28 cellular contexts compared by ENCODE assay signal in genomic region chr16:89027281-89027680, GRCh38. TPM values are rescaled to one million over a fixed set of nuclear protein-coding genes. Genes with fewer than 3 reads are reported as not detected.
"Had no signal": no experiment of that assay in that cellular context is flagged by ENCODE, and none has a peak within 500 bp of the region (broad histone marks: within the 10 kb centered on the region; RNA-seq: fewer than 3 reads in every experiment).

No MANE protein-coding gene starts in this region.

- H3K27ac Mint-ChIP-seq: activated CD4-positive, alpha-beta T cell treated with anti-CD3 and anti-CD28 coated beads, Interleukin-2, amount 10 ng/mL, durations not matched to agents 7 days and 5 days; brain had no signal

- DNase-seq: activated CD4-positive, alpha-beta T cell treated with anti-CD3 and anti-CD28 coated beads, Interleukin-2, amount 10 ng/mL, durations not matched to agents 7 days and 5 days; activated CD8-positive, alpha-beta memory T cell treated with anti-CD3 and anti-CD28 coated beads, Interleukin-2, amount 50 U/mL, for 4 hours; activated gamma-delta T cell; activated naive CD4-positive, alpha-beta T cell treated with Interleukin-2 at 50 U/mL for 16 hours; activated T-cell treated with anti-CD3 and anti-CD28 coated beads for 4 hours; activated T-cell treated with anti-CD3 and anti-CD28 coated beads, Interleukin-2, amount 50 U/mL, for 72 hours; anterior cingulate cortex; caudate nucleus; IMR-90; Kasumi-1; KBM-7; MG63; NCI-H1048; NCI-H1105 treated with DMSO at 0.1 percent for 48 hours; NCI-H1436; NCI-H1694; NCI-H1930; NCI-H2081 treated with DMSO at 0.1 percent for 48 hours; NCI-H345; NCI-H524 treated with DMSO at 0.1 percent for 48 hours; RPMI8226; SHP77 treated with DMSO at 0.1 percent for 48 hours; SK-N-SH had no signal

- H3K36me3 Mint-ChIP-seq: brain had no signal

- ATAC-seq: activated T-cell treated with anti-CD3 and anti-CD28 coated beads, Interleukin-2, amount 50 U/mL, for 72 hours; Panc1 had no signal

- H3K4me3 Mint-ChIP-seq: activated CD4-positive, alpha-beta T cell treated with anti-CD3 and anti-CD28 coated beads, Interleukin-2, amount 10 ng/mL, durations not matched to agents 7 days and 5 days; activated naive CD4-positive, alpha-beta T cell treated with anti-CD3 and anti-CD28 coated beads, Interleukin-2, amount 50 U/mL, for 24 hours; brain had no signal

- H3K27me3 Mint-ChIP-seq: activated CD4-positive, alpha-beta T cell treated with anti-CD3 and anti-CD28 coated beads, Interleukin-2, amount 10 ng/mL, durations not matched to agents 7 days and 5 days; activated naive CD4-positive, alpha-beta T cell treated with anti-CD3 and anti-CD28 coated beads, Interleukin-2, amount 50 U/mL, for 24 hours had no signal

RNA-seq across cellular contexts. Expression of gene CBFA2T3, which starts 50.3 kb away (rescaled TPM):
- total RNA-seq: activated CD4-positive, alpha-beta T cell treated with anti-CD3 and anti-CD28 coated beads, Interleukin-2, amount 10 ng/mL, durations not matched to agents 7 days and 5 days; IMR-90; NCI-H460; SJSA1 had no signal
